ENCODE assay signal across 1 cellular context in genomic region chr6:36686668-36687513, GRCh38.
TF ChIP-seq lines count a peak whose summit lies in the region.

No MANE protein-coding gene starts in this region.

TF ChIP-seq in H1, 55 proteins besides CTCF, POLR2A, EP300 and RAD21:
- no peak for TF ChIP-seq NRF1 (IDR thresholded peaks at IDR 0.05; ENCODE audit: low read depth, low read length)
- 0 out of 2 replicates have a peak, but pooled peaks have one; percentile 13 for TF ChIP-seq POLR2AphosphoS5 (IDR thresholded peaks at IDR 0.05; ENCODE audit: low read depth, low read length)
